9 cellular contexts compared by ENCODE assay signal in genomic region chr9:70407081-70407503, GRCh38. TPM values are rescaled to one million over a fixed set of nuclear protein-coding genes. Genes with fewer than 3 reads are reported as not detected.
A peak's percentile ranks its signal among the peaks of the same experiment; 100 is the strongest.
DNase-seq lines count a peak whose midpoint lies in the region; ATAC-seq and TF ChIP-seq lines count a peak whose summit lies in the region.
"Had no signal": no experiment of that assay in that cellular context is flagged by ENCODE, and none has a peak within 500 bp of the region (broad histone marks: within the 10 kb centered on the region; RNA-seq: fewer than 3 reads in every experiment).

No MANE protein-coding gene starts in this region.

- peak overlapping the region; percentile 50 to 90 (median 81) for H3K4me3 Mint-ChIP-seq in naive thymus-derived CD8-positive, alpha-beta T cell

- H3K27ac Mint-ChIP-seq in naive thymus-derived CD8-positive, alpha-beta T cell = peak overlapping the region; percentile 12 to 93 (median 87)

- POLR2A ChIA-PET in naive thymus-derived CD8-positive, alpha-beta T cell (lab: Charles Lee) = interaction anchor here (0.7 to 6.5 kb wide), 4 partner anchors 9 to 199 kb away, joined by 4 to 42 read pairs (median 9); no protein-coding TSS in a partner anchor

- H3K4me1 Mint-ChIP-seq in naive thymus-derived CD8-positive, alpha-beta T cell = peaks cover 49 to 86% (median 84%) of the 10 kb centered on the region in 4 donors

- peak in 1 of 2 donors; percentile 28 for ATAC-seq in naive thymus-derived CD8-positive, alpha-beta T cell
- no peak for ATAC-seq in HG02678 (IDR thresholded peaks at IDR 0.05; ENCODE audit: unreplicated experiment)

- no peaks in the 10 kb centered on the region for H3K27me3 Mint-ChIP-seq in naive thymus-derived CD8-positive, alpha-beta T cell

- DNase-seq in AG09319 (ENCODE audit: extremely low read depth, low read depth) = peak; percentile 92
- peak; percentile 90 for DNase-seq in M059J (ENCODE audit: low read depth)
- DNase-seq in cerebellar cortex (ENCODE audit: low spot score) = peak; percentile 52
- DNase-seq in naive thymus-derived CD8-positive, alpha-beta T cell = no peak
- no peak for DNase-seq in ureter (ENCODE audit: low spot score)
- DNase-seq in NCI-H146 (lab: John Stamatoyannopoulos, UW) = no peak
- no peak for DNase-seq in C1 segment of cervical spinal cord (lab: John Stamatoyannopoulos, UW)
- DNase-seq: NCI-H1048 had no signal

- no peak for TF ChIP-seq CTCF in AG09319 (IDR thresholded peaks at IDR 0.05; ENCODE audit: low read depth, low read length)

- H3K36me3 Mint-ChIP-seq in naive thymus-derived CD8-positive, alpha-beta T cell = peaks cover 0 to 4% (median 0%) of the 10 kb centered on the region in 3 donors

- H3K9me3 Mint-ChIP-seq in naive thymus-derived CD8-positive, alpha-beta T cell = no peaks in the 10 kb centered on the region

RNA-seq across cellular contexts. Expression of gene KLF9, which starts 7.4 kb away (rescaled TPM):
- total RNA-seq in M059J (2014; rRNA removed; shearing (Covaris generic)) = 16.0 and 20.7 TPM in 2 replicates
- 10 to 100 TPM; 29.6 TPM for total RNA-seq in naive thymus-derived CD8-positive, alpha-beta T cell
- polyA plus RNA-seq in naive thymus-derived CD8-positive, alpha-beta T cell = 1 to 10 TPM; 2.6 to 4.0 (median 3.2) TPM
- 64.5 TPM for total RNA-seq in ureter

Comparison
In these comparisons a context has a peak if more than half of its experiments do, and no peak if none do; other contexts are left out.
1. DNase-seq: peak in AG09319 (single experiment), M059J (single experiment) and cerebellar cortex (single experiment); none in naive thymus-derived CD8-positive, alpha-beta T cell (0 of 10), ureter (single experiment), NCI-H146 (single experiment) and C1 segment of cervical spinal cord (0 of 14).